ENCODE assay signal across 16 cellular contexts in genomic region chr1:108082006-108082405, GRCh38.
DNase-seq lines count a peak whose midpoint lies in the region; ATAC-seq and TF ChIP-seq lines count a peak whose summit lies in the region.
"Had no signal": no experiment of that assay in that cellular context is flagged by ENCODE, and none has a peak within 500 bp of the region (broad histone marks: within the 10 kb centered on the region; RNA-seq: fewer than 3 reads in every experiment).

No MANE protein-coding gene starts in this region.

- H3K4me1 ChIP-seq in DND-41 (ENCODE audit: insufficient read depth, low read length) (peaks cover 67% of the 10 kb centered on the region), neural progenitor cell (peaks cover 15% of the 10 kb centered on the region), A673 (ENCODE audit: insufficient read depth, low read length, poor library complexity, severe bottlenecking) (no peaks in the 10 kb centered on the region)
- H3K4me1 ChIP-seq: left ventricle myocardium inferior, stomach had no signal

- 0 out of 2 replicates have a peak overlapping the region, but pooled peaks have one; percentile 41 for H2AFZ ChIP-seq in DND-41 (ENCODE audit: low read depth, low read length)
- peak overlapping the region; percentile 89 for H2AFZ ChIP-seq in neural progenitor cell (replicated peaks)

- TF ChIP-seq POLR2A in erythroblast (IDR thresholded peaks at IDR 0.05; ENCODE audit: low read length): no peak

- POLR2A ChIA-PET in A673 (lab: Charles Lee; ENCODE audit: low non-redundant PET): no interaction called here
- POLR2A ChIA-PET in HEK293T (lab: Yijun Ruan, JAX): no interaction called here

- no peaks in the 10 kb centered on the region for H3K9me3 ChIP-seq in DND-41 (ENCODE audit: insufficient read depth, low read length, severe bottlenecking)
- no peaks in the 10 kb centered on the region for H3K9me3 ChIP-seq in neural progenitor cell (ENCODE audit: low read depth)
- no peaks in the 10 kb centered on the region for H3K9me3 ChIP-seq in A673 (ENCODE audit: low read depth, low read length, poor library complexity, severe bottlenecking)
- H3K9me3 ChIP-seq: left ventricle myocardium inferior, stomach had no signal

- H3K27me3 Mint-ChIP-seq in dendritic cell treated with granulocyte-macrophage colony-stimulating factor and Interleukin-4, amounts not matched to agents 40 ng/mL and 50 ng/mL, for 4 days: no peaks in the 10 kb centered on the region
- H3K27me3 Mint-ChIP-seq in neural progenitor cell (ENCODE audit: insufficient read depth, low read depth): peaks cover 6% of the 10 kb centered on the region
- H3K27me3 Mint-ChIP-seq: activated CD4-positive, alpha-beta memory T cell treated with anti-CD3 and anti-CD28 coated beads for 36 hours had no signal

- H3K9ac ChIP-seq in DND-41 (ENCODE audit: low read depth, low read length) (no peak overlapping the region), neural progenitor cell (no peak overlapping the region)

- H4K20me1 ChIP-seq in DND-41 (ENCODE audit: insufficient read depth, low read length): no peaks in the 10 kb centered on the region
- H4K20me1 ChIP-seq in neural progenitor cell (ENCODE audit: low read depth): no peaks in the 10 kb centered on the region

- H3K27me3 ChIP-seq in DND-41 (ENCODE audit: insufficient read depth, low read length, poor library complexity) (no peaks in the 10 kb centered on the region), neural progenitor cell (no peaks in the 10 kb centered on the region), A673 (replicated peaks; ENCODE audit: insufficient read depth, low read depth, low read length, poor library complexity) (no peaks in the 10 kb centered on the region)
- H3K27me3 ChIP-seq: stomach had no signal

- H3K4me3 ChIP-seq in DND-41 (ENCODE audit: low read depth in 1 of 2, low read length in 2 of 2) (no peak overlapping the region), neural progenitor cell (no peak overlapping the region), A673 (ENCODE audit: low read depth, low read length, poor library complexity, severe bottlenecking) (no peak overlapping the region)
- H3K4me3 ChIP-seq: left ventricle myocardium inferior, stomach had no signal

- H3K79me2 ChIP-seq in DND-41 (ENCODE audit: insufficient read depth, low read length): no peaks in the 10 kb centered on the region
- no peaks in the 10 kb centered on the region for H3K79me2 ChIP-seq in neural progenitor cell (ENCODE audit: low read depth)

- no peak overlapping the region for H3K4me2 ChIP-seq in DND-41 (ENCODE audit: insufficient read depth, low read length)
- H3K4me2 ChIP-seq in neural progenitor cell: no peak overlapping the region

- DNase-seq in DND-41 (no peak), M059J (ENCODE audit: low read depth) (peak; percentile 26), neural progenitor cell (ENCODE audit: low spot score) (no peak), erythroblast (lab: John Stamatoyannopoulos, UW) (no peak), A673 (ENCODE audit: low spot score) (no peak), HEK293T (ENCODE audit: extremely low spot score) (no peak), SKM-1 (lab: John Stamatoyannopoulos, UW; ENCODE audit: unreplicated experiment) (no peak)
- DNase-seq: activated CD4-positive, alpha-beta memory T cell treated with anti-CD3 and anti-CD28 coated beads for 36 hours; activated effector memory CD4-positive, alpha-beta T cell treated with anti-CD3 and anti-CD28 coated beads, Interleukin-2, amount 50 U/mL, for 16 hours; cerebellar nuclear complex; left ventricle myocardium inferior; NCI-H82; stomach; T1000 had no signal

- TF ChIP-seq CTCF in DND-41 (IDR thresholded peaks at IDR 0.05; ENCODE audit: borderline replicate concordance, extremely low read depth, low read length, poor library complexity, severe bottlenecking) (no peak), neural progenitor cell (IDR thresholded peaks at IDR 0.05) (no peak), A673 (conservative IDR thresholded peaks at IDR 0.05; ENCODE audit: low read depth, low read length) (no peak)

- no TSS peak for BruUV-seq in A673 (replicated peaks; lab: Mats Ljungman, UMichigan)

- peaks cover 23% of the 10 kb centered on the region for H3K36me3 Mint-ChIP-seq in dendritic cell treated with granulocyte-macrophage colony-stimulating factor and Interleukin-4, amounts not matched to agents 40 ng/mL and 50 ng/mL, for 4 days (ENCODE audit: low read depth)
- no peaks in the 10 kb centered on the region for H3K36me3 Mint-ChIP-seq in neural progenitor cell
- H3K36me3 Mint-ChIP-seq: activated CD4-positive, alpha-beta memory T cell treated with anti-CD3 and anti-CD28 coated beads for 36 hours had no signal

- H3F3A ChIP-seq in neural progenitor cell (ENCODE audit: low read depth): no peaks in the 10 kb centered on the region

- no peaks in the 10 kb centered on the region for H3K36me3 ChIP-seq in DND-41 (ENCODE audit: insufficient read depth, low read length)
- H3K36me3 ChIP-seq in neural progenitor cell: no peaks in the 10 kb centered on the region
- no peaks in the 10 kb centered on the region for H3K36me3 ChIP-seq in A673 (ENCODE audit: insufficient read depth, low read length, poor library complexity, severe bottlenecking)
- H3K36me3 ChIP-seq: left ventricle myocardium inferior, stomach had no signal

- no peak for ATAC-seq in DND-41 (ENCODE audit: insufficient read depth, low read depth)
- ATAC-seq: Right ventricle myocardium inferior had no signal

- no peaks in the 10 kb centered on the region for H3K9me3 Mint-ChIP-seq in dendritic cell treated with granulocyte-macrophage colony-stimulating factor and Interleukin-4, amounts not matched to agents 40 ng/mL and 50 ng/mL, for 4 days
- H3K9me3 Mint-ChIP-seq in neural progenitor cell: no peaks in the 10 kb centered on the region
- H3K9me3 Mint-ChIP-seq: activated CD4-positive, alpha-beta memory T cell treated with anti-CD3 and anti-CD28 coated beads for 36 hours had no signal

- CTCF ChIA-PET in A673 (lab: Charles Lee) (no interaction called here), HEK293T (lab: Yijun Ruan, JAX) (no interaction called here)

- no peak overlapping the region for H3K4me3 Mint-ChIP-seq in dendritic cell treated with granulocyte-macrophage colony-stimulating factor and Interleukin-4, amounts not matched to agents 40 ng/mL and 50 ng/mL, for 4 days
- H3K4me3 Mint-ChIP-seq in neural progenitor cell: no peak overlapping the region
- H3K4me3 Mint-ChIP-seq: activated CD4-positive, alpha-beta memory T cell treated with anti-CD3 and anti-CD28 coated beads for 36 hours had no signal

- peak overlapping the region; percentile 79 for H3K27ac Mint-ChIP-seq in dendritic cell treated with granulocyte-macrophage colony-stimulating factor and Interleukin-4, amounts not matched to agents 40 ng/mL and 50 ng/mL, for 4 days
- no peak overlapping the region for H3K27ac Mint-ChIP-seq in neural progenitor cell

- intact Hi-C loops in dendritic cell treated with granulocyte-macrophage colony-stimulating factor and Interleukin-4, amounts not matched to agents 40 ng/mL and 50 ng/mL, for 4 days (cut with micrococcal nuclease): no loop called here
- intact Hi-C loops in A673 (cut with micrococcal nuclease; ENCODE audit: unreplicated experiment): no loop called here

- H3K27ac ChIP-seq in DND-41 (ENCODE audit: low read length) (peak overlapping the region; percentile 75), neural progenitor cell (no peak overlapping the region), A673 (ENCODE audit: low read depth, low read length, poor library complexity, severe bottlenecking) (no peak overlapping the region)
- H3K27ac ChIP-seq: left ventricle myocardium inferior, stomach had no signal

- peaks cover 40% of the 10 kb centered on the region for H3K4me1 Mint-ChIP-seq in dendritic cell treated with granulocyte-macrophage colony-stimulating factor and Interleukin-4, amounts not matched to agents 40 ng/mL and 50 ng/mL, for 4 days (ENCODE audit: low read depth)
- H3K4me1 Mint-ChIP-seq in neural progenitor cell: peaks cover 12% of the 10 kb centered on the region

TF ChIP-seq in HEK293T, 16 proteins besides CTCF, POLR2A, EP300 and RAD21:
- no peak for TF ChIP-seq PKNOX1 (IDR thresholded peaks at IDR 0.05)
- no peak for TF ChIP-seq ELF4 (IDR thresholded peaks at IDR 0.05)
- no peak for TF ChIP-seq CTBP1 (IDR thresholded peaks at IDR 0.05; ENCODE audit: borderline replicate concordance)
- TF ChIP-seq HDGF (IDR thresholded peaks at IDR 0.05; ENCODE audit: borderline replicate concordance): no peak
- no peak for TF ChIP-seq FOXM1 (IDR thresholded peaks at IDR 0.05; ENCODE audit: borderline replicate concordance)
- TF ChIP-seq FOXK2 (IDR thresholded peaks at IDR 0.05): no peak
- no peak for TF ChIP-seq SP1 (IDR thresholded peaks at IDR 0.05)
- TF ChIP-seq ARNT (IDR thresholded peaks at IDR 0.05): no peak
- TF ChIP-seq ZNF384 (IDR thresholded peaks at IDR 0.05): no peak
- no peak for TF ChIP-seq L3MBTL2 (conservative IDR thresholded peaks at IDR 0.05)
- no peak for TF ChIP-seq BHLHE40 (IDR thresholded peaks at IDR 0.05; ENCODE audit: borderline replicate concordance)
- TF ChIP-seq NFRKB (IDR thresholded peaks at IDR 0.05): no peak
- no peak for TF ChIP-seq TARDBP (IDR thresholded peaks at IDR 0.05)
- no peak for TF ChIP-seq SUZ12 (IDR thresholded peaks at IDR 0.05)
- TF ChIP-seq FOXA1 (IDR thresholded peaks at IDR 0.05): no peak
TF ChIP-seq in HEK293T: peak in this region for 0.
